In the genomic region with DNA sequence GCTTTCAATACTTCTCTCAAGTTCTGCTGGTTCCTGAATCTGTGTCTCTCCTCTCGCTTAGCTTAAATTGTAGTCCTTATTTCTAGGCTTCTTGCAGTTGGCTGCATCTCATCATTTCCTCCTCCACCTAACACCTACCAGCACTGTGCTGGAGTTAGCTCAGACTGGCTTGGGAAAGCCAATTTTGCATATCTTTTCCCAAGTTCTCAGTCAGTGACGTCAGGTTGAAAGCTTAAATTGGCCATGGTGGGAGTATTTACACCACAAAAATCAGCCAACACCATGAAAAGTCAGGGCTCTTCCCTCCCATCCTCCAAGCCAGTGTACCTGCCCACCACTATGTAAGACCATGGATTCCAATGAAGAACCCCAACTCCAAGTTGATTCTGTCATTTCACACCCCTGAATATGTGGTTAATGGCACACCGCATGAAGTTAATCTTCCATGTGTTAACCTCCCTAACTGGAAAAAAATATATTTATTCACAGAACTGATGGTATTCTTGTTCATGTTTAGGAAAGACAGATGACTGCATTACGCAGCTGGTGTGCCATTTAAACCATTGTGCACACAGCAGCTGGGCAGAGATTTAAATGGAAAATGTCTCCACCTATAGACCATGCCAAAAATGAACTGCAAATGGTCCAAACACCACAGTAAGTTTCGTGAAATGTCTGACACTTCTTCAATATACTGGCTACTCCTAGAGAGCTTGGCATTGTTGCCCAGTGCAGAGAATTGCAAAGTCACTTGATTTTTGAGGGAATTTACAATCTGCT, we compare ENCODE assay signal across 11 cellular contexts.
DNase-seq lines count a peak whose midpoint lies in the region; ATAC-seq and TF ChIP-seq lines count a peak whose summit lies in the region.
"Had no signal": no experiment of that assay in that cellular context is flagged by ENCODE, and none has a peak within 500 bp of the region (broad histone marks: within the 10 kb centered on the region; RNA-seq: fewer than 3 reads in every experiment).

No MANE protein-coding gene starts in this region.

- H3K27ac ChIP-seq in OCI-LY1 (ENCODE audit: low read depth, low read length, poor library complexity, severe bottlenecking) (no peak overlapping the region), stomach (no peak overlapping the region)
- H3K27ac ChIP-seq: suprapubic skin had no signal

- no TSS peak for BruUV-seq in Caco-2 (replicated peaks; lab: Mats Ljungman, UMichigan)

- H3F3A ChIP-seq in OCI-LY1 (ENCODE audit: insufficient read depth, low read length) = no peaks in the 10 kb centered on the region

- DNase-seq in Caco-2 (peak in 1 of 2 experiments; percentile 8), fibroblast of pulmonary artery (ENCODE audit: low read depth) (peak; percentile 1), NCI-H1436 (lab: John Stamatoyannopoulos, UW) (no peak), stomach (no peak), NCI-H2107 treated with DMSO at 0.1 percent for 48 hours (lab: John Stamatoyannopoulos, UW; ENCODE audit: unreplicated experiment) (no peak)
- no peak for DNase-seq in activated T-cell treated with anti-CD3 and anti-CD28 coated beads, Interleukin-2, amount 50 U/mL, for 4 hours
- DNase-seq: activated T-cell treated with anti-CD3 and anti-CD28 coated beads, Interleukin-2, amount 50 U/mL, for 1 hour; NCI-H2107 had no signal

- no peak overlapping the region for H3K9ac ChIP-seq in OCI-LY1 (ENCODE audit: low read length)

- no peak overlapping the region for H3K4me2 ChIP-seq in OCI-LY1 (ENCODE audit: low read length)

- TF ChIP-seq POLR2A in stomach (IDR thresholded peaks at IDR 0.05) = no peak

- POLR2A ChIA-PET in Caco-2 (lab: Charles Lee) = no interaction called here

- no peaks in the 10 kb centered on the region for H3K4me1 Mint-ChIP-seq in Caco-2 (ENCODE audit: low read depth, unreplicated experiment)
- peaks cover 2% of the 10 kb centered on the region for H3K4me1 Mint-ChIP-seq in activated T-cell treated with anti-CD3 and anti-CD28 coated beads, Interleukin-2, amount 50 U/mL, for 4 hours (ENCODE audit: low read depth)

- H3K27me3 ChIP-seq in Caco-2 (replicated peaks; ENCODE audit: control insufficient read depth, insufficient read depth, low read length) (no peaks in the 10 kb centered on the region), OCI-LY1 (ENCODE audit: insufficient read depth, low read length) (no peaks in the 10 kb centered on the region), stomach (no peaks in the 10 kb centered on the region)
- H3K27me3 ChIP-seq: suprapubic skin had no signal

- no peaks in the 10 kb centered on the region for H4K20me1 ChIP-seq in OCI-LY1 (ENCODE audit: insufficient read depth, low read length)

- no peaks in the 10 kb centered on the region for H3K36me3 Mint-ChIP-seq in Caco-2 (ENCODE audit: insufficient read depth, unreplicated experiment)
- H3K36me3 Mint-ChIP-seq in activated T-cell treated with anti-CD3 and anti-CD28 coated beads, Interleukin-2, amount 50 U/mL, for 4 hours (ENCODE audit: insufficient read depth) = no peaks in the 10 kb centered on the region

- CTCF ChIA-PET in Caco-2 (lab: Charles Lee) = interaction anchor here (0.6 to 1.5 kb wide), 2 partner anchors 40 to 160 kb away, joined by 3 read pairs; no protein-coding TSS in a partner anchor

- no peaks in the 10 kb centered on the region for H3K9me2 ChIP-seq in OCI-LY1 (ENCODE audit: low read depth, low read length)

- H3K4me3 Mint-ChIP-seq in Caco-2 (ENCODE audit: unreplicated experiment) = no peak overlapping the region
- no peak overlapping the region for H3K4me3 Mint-ChIP-seq in activated T-cell treated with anti-CD3 and anti-CD28 coated beads, Interleukin-2, amount 50 U/mL, for 4 hours

- TF ChIP-seq CTCF in Caco-2 (IDR thresholded peaks at IDR 0.05; ENCODE audit: insufficient read depth in 1 of 2, low read depth in 1 of 2, low read length in 1 of 2, severe bottlenecking in 1 of 2, unreplicated experiment in 1 of 2) (peak; percentile 16 to 35), GM12873 (IDR thresholded peaks at IDR 0.05; ENCODE audit: insufficient read depth, low read depth, low read length, missing control alignments) (peak; percentile 25), OCI-LY1 (IDR thresholded peaks at IDR 0.05; ENCODE audit: low read length) (peak; percentile 55), fibroblast of pulmonary artery (IDR thresholded peaks at IDR 0.05; ENCODE audit: low read length, missing control alignments) (no peak), stomach (IDR thresholded peaks at IDR 0.05) (no peak)

- H3K27me3 Mint-ChIP-seq in Caco-2 (ENCODE audit: insufficient read depth, unreplicated experiment) = no peaks in the 10 kb centered on the region
- H3K27me3 Mint-ChIP-seq in activated T-cell treated with anti-CD3 and anti-CD28 coated beads, Interleukin-2, amount 50 U/mL, for 4 hours (ENCODE audit: low read depth) = no peaks in the 10 kb centered on the region

- H3K36me3 ChIP-seq in Caco-2 (ENCODE audit: control insufficient read depth, insufficient read depth, low read length) (no peaks in the 10 kb centered on the region), OCI-LY1 (ENCODE audit: insufficient read depth, low read length) (no peaks in the 10 kb centered on the region), stomach (no peaks in the 10 kb centered on the region)
- H3K36me3 ChIP-seq: suprapubic skin had no signal

- WGBS in stomach, 5 donors = 78 to 90% (median 87%) methylated on average over 5 of the region's 5 CpGs

- H2AFZ ChIP-seq in OCI-LY1 (ENCODE audit: low read length) = no peak overlapping the region

- no peaks in the 10 kb centered on the region for H3K9me3 Mint-ChIP-seq in Caco-2 (ENCODE audit: unreplicated experiment)
- H3K9me3 Mint-ChIP-seq in activated T-cell treated with anti-CD3 and anti-CD28 coated beads, Interleukin-2, amount 50 U/mL, for 4 hours = no peaks in the 10 kb centered on the region

- H3K9me3 ChIP-seq in Caco-2 (no peaks in the 10 kb centered on the region), OCI-LY1 (ENCODE audit: low read length) (no peaks in the 10 kb centered on the region), stomach (no peaks in the 10 kb centered on the region)
- H3K9me3 ChIP-seq: suprapubic skin had no signal

- H3K27ac Mint-ChIP-seq in Caco-2 (ENCODE audit: unreplicated experiment) = no peak overlapping the region

- no peak for ATAC-seq in activated T-cell treated with anti-CD3 and anti-CD28 coated beads, Interleukin-2, amount 50 U/mL, for 4 hours

- H3K4me3 ChIP-seq in Caco-2 (ENCODE audit: low read depth, low read length) (no peak overlapping the region), OCI-LY1 (ENCODE audit: low read depth, low read length, poor library complexity, severe bottlenecking) (no peak overlapping the region), fibroblast of pulmonary artery (replicated peaks; ENCODE audit: low read depth, low read length) (no peak overlapping the region), stomach (no peak overlapping the region)
- H3K4me3 ChIP-seq: suprapubic skin had no signal

- H3K79me2 ChIP-seq in OCI-LY1 (ENCODE audit: insufficient read depth, low read length) = no peaks in the 10 kb centered on the region

- no peaks in the 10 kb centered on the region for H3K4me1 ChIP-seq in Caco-2
- no peaks in the 10 kb centered on the region for H3K4me1 ChIP-seq in OCI-LY1 (ENCODE audit: insufficient read depth, low read length, severe bottlenecking)
- H3K4me1 ChIP-seq in stomach = no peaks in the 10 kb centered on the region
- H3K4me1 ChIP-seq: suprapubic skin had no signal

- intact Hi-C loops in Caco-2 (cut with micrococcal nuclease; ENCODE audit: unreplicated experiment) = loop anchor here (1.0 to 5.0 kb wide), 2 partner anchors 159 to 252 kb away; no protein-coding TSS in a partner anchor
- intact Hi-C loops in stomach (cut with DNase I; ENCODE audit: low total_unique reads) = no loop called here

- no peak for TF ChIP-seq EP300 in stomach (IDR thresholded peaks at IDR 0.05)

Comparison
In these comparisons a context has a peak if more than half of its experiments do, and no peak if none do; other contexts are left out.
1. CTCF ChIP-seq: peak in Caco-2 (2 of 2), GM12873 (single experiment) and OCI-LY1 (single experiment); none in fibroblast of pulmonary artery (single experiment) and stomach (0 of 7).